ENCODE assay signal across 20 cellular contexts in genomic region chr2:70482401-70482800, GRCh38.
DNase-seq lines count a peak whose midpoint lies in the region; ATAC-seq and TF ChIP-seq lines count a peak whose summit lies in the region.
"Had no signal": no experiment of that assay in that cellular context is flagged by ENCODE, and none has a peak within 500 bp of the region (broad histone marks: within the 10 kb centered on the region; RNA-seq: fewer than 3 reads in every experiment).

No MANE protein-coding gene starts in this region.

- H3K9me2 ChIP-seq in SK-N-SH, result no peaks in the 10 kb centered on the region

- H3K4me3 ChIP-seq in SK-N-SH (ENCODE audit: low read depth in 2 of 2, low read length in 1 of 2) (no peak overlapping the region), transverse colon (no peak overlapping the region)
- H3K4me3 ChIP-seq: A549 had no signal

- H3K27ac ChIP-seq in SK-N-SH (ENCODE audit: low read depth in 2 of 2, low read length in 1 of 2) (no peak overlapping the region), transverse colon (no peak overlapping the region), foreskin keratinocyte (no peak overlapping the region)
- H3K27ac ChIP-seq: 22Rv1, A549, C4-2B, HL-60 had no signal

- TF ChIP-seq POLR2A in transverse colon (IDR thresholded peaks at IDR 0.05), result no peak

- no peaks in the 10 kb centered on the region for H3F3A ChIP-seq in SK-N-SH (replicated peaks; ENCODE audit: insufficient read depth)

- 0 out of 2 replicates have a peak, but pooled peaks cover 5% of the 10 kb centered on the region for H3K27me3 ChIP-seq in SK-N-SH (ENCODE audit: insufficient read depth)
- no peaks in the 10 kb centered on the region for H3K27me3 ChIP-seq in transverse colon
- no peaks in the 10 kb centered on the region for H3K27me3 ChIP-seq in foreskin keratinocyte

- CTCF ChIA-PET in SK-N-SH (lab: Yijun Ruan, JAX), result interaction anchor here (2.4 kb wide), 1 partner anchor 15 kb away, joined by 7 read pairs; no protein-coding TSS in a partner anchor

- no peaks in the 10 kb centered on the region for H3K9me3 ChIP-seq in SK-N-SH
- H3K9me3 ChIP-seq in transverse colon, result no peaks in the 10 kb centered on the region

- TF ChIP-seq EP300 in SK-N-SH (IDR thresholded peaks at IDR 0.05; ENCODE audit: borderline replicate concordance in 1 of 2, low read depth in 1 of 2, low read length in 1 of 2), result no peak
- TF ChIP-seq EP300 in transverse colon (IDR thresholded peaks at IDR 0.05; ENCODE audit: low read depth), result no peak

- POLR2A ChIA-PET in SK-N-SH (lab: Yijun Ruan, JAX), result no interaction called here

- TF ChIP-seq RAD21 in SK-N-SH (IDR thresholded peaks at IDR 0.05; ENCODE audit: low read length), result no peak

- ATAC-seq in SK-N-SH treated with all-trans-retinoic acid at 6 μM for 48 hours (no peak), foreskin keratinocyte (no peak)
- ATAC-seq: A549, HCT116 had no signal

- H3K79me2 ChIP-seq in SK-N-SH (ENCODE audit: insufficient read depth), result no peaks in the 10 kb centered on the region

- TF ChIP-seq CTCF in SK-N-SH (IDR thresholded peaks at IDR 0.05) (no peak), transverse colon (IDR thresholded peaks at IDR 0.05) (no peak), foreskin keratinocyte (conservative IDR thresholded peaks at IDR 0.05) (no peak)

- intact Hi-C loops in transverse colon (cut with DNase I; ENCODE audit: low total_unique reads), result no loop called here

- H4K20me1 ChIP-seq in SK-N-SH (ENCODE audit: insufficient read depth), result no peaks in the 10 kb centered on the region

- DNase-seq in SK-N-SH (no peak), NCI-H226 (peak; percentile 20), glomerular visceral epithelial cell (ENCODE audit: extremely low spot score) (peak; percentile 1), transverse colon (no peak), foreskin keratinocyte (no peak), globus pallidus (ENCODE audit: low spot score) (no peak)
- DNase-seq: AML-193; Calu3; CD4-positive, alpha-beta T cell; DMS79 treated with DMSO at 0.1 percent for 48 hours; GDM1; GOT3; H7; HFFc6 had no signal

- H3K4me2 ChIP-seq in SK-N-SH, result no peak overlapping the region
- H3K4me2 ChIP-seq: A549 had no signal

- H3K36me3 ChIP-seq in SK-N-SH (replicated peaks in 1 of 2; ENCODE audit: control insufficient read depth in 1 of 2, insufficient read depth in 2 of 2, low read length in 1 of 2) (no peaks in the 10 kb centered on the region), transverse colon (no peaks in the 10 kb centered on the region)

- no peaks in the 10 kb centered on the region for H3K4me1 ChIP-seq in SK-N-SH (ENCODE audit: control insufficient read depth in 1 of 2, insufficient read depth in 2 of 2, low read depth in 1 of 2, low read length in 1 of 2)
- peaks cover 0 to 11% (median 2%) of the 10 kb centered on the region in 4 donors for H3K4me1 ChIP-seq in transverse colon
- H3K4me1 ChIP-seq in foreskin keratinocyte, result peaks cover 8% of the 10 kb centered on the region
- H3K4me1 ChIP-seq: A549 had no signal

- in situ Hi-C loops in transverse colon (cut with MboI; ENCODE audit: low pct_ligation_motif_present in 1 of 4, low pct_unique_long_range_greater_than_20kb in 1 of 4, low sequenced_read_pairs in 3 of 4), result no loop called here

- H3K9ac ChIP-seq in SK-N-SH, result no peak overlapping the region

- no peak overlapping the region for H2AFZ ChIP-seq in SK-N-SH (ENCODE audit: low read depth)

TF ChIP-seq in SK-N-SH, 30 proteins besides CTCF, POLR2A, EP300 and RAD21:
- no peak for TF ChIP-seq MXI1 (IDR thresholded peaks at IDR 0.05; ENCODE audit: low read depth, low read length)
- no peak for TF ChIP-seq TAF1 (IDR thresholded peaks at IDR 0.05; ENCODE audit: borderline replicate concordance, low read depth, low read length)
- no peak for TF ChIP-seq POLR2AphosphoS5 (IDR thresholded peaks at IDR 0.05; ENCODE audit: low read depth, low read length)
- peak; percentile 39; the same call in 1 of the 2 replicates for TF ChIP-seq RCOR1 (IDR thresholded peaks at IDR 0.05; ENCODE audit: low read length)

TF ChIP-seq in SK-N-SH treated with all-trans-retinoic acid at 6 μM for 48 hours, 23 proteins besides CTCF, POLR2A, EP300 and RAD21:
- TF ChIP-seq TCF4 (CRISPR knock-in tag; IDR thresholded peaks at IDR 0.05; ENCODE audit: borderline replicate concordance) (no peak), ZNF70 (CRISPR knock-in tag; IDR thresholded peaks at IDR 0.05) (no peak), CSRNP3 (CRISPR knock-in tag; IDR thresholded peaks at IDR 0.05) (no peak), ZFP3 (CRISPR knock-in tag; IDR thresholded peaks at IDR 0.05) (no peak), TSHZ2 (CRISPR knock-in tag; IDR thresholded peaks at IDR 0.05) (no peak), POU6F1 (CRISPR knock-in tag; IDR thresholded peaks at IDR 0.05; ENCODE audit: borderline replicate concordance, low read depth) (no peak), ZFP30 (CRISPR knock-in tag; IDR thresholded peaks at IDR 0.05) (no peak), ISL1 (CRISPR knock-in tag; IDR thresholded peaks at IDR 0.05) (no peak), BACH2 (CRISPR knock-in tag; IDR thresholded peaks at IDR 0.05; ENCODE audit: borderline replicate concordance) (no peak), TOX (CRISPR knock-in tag; IDR thresholded peaks at IDR 0.05; ENCODE audit: borderline replicate concordance) (no peak), RARB (CRISPR knock-in tag; IDR thresholded peaks at IDR 0.05) (no peak), CSDC2 (CRISPR knock-in tag; IDR thresholded peaks at IDR 0.05) (no peak)

Comparison
In these comparisons a context has a peak if more than half of its experiments do, and no peak if none do; other contexts are left out.
1. DNase-seq: peak in NCI-H226 (single experiment) and glomerular visceral epithelial cell (single experiment); none in SK-N-SH (single experiment), transverse colon (single experiment), foreskin keratinocyte (0 of 2) and globus pallidus (single experiment).